23 cellular contexts compared by ENCODE assay signal in genomic region chr10:17703706-17704105, GRCh38. TPM values are rescaled to one million over a fixed set of nuclear protein-coding genes. Genes with fewer than 3 reads are reported as not detected.
"Had no signal": no experiment of that assay in that cellular context is flagged by ENCODE, and none has a peak within 500 bp of the region (broad histone marks: within the 10 kb centered on the region; RNA-seq: fewer than 3 reads in every experiment).

No MANE protein-coding gene starts in this region.

- H3K36me3 ChIP-seq: ovary, uterus had no signal

- H3K27ac ChIP-seq: epithelial cell of prostate, esophagus muscularis mucosa, heart right ventricle, neural progenitor cell, ovary, right atrium auricular region, sigmoid colon, suprapubic skin, thyroid gland, upper lobe of left lung, uterus had no signal

- H3K4me2 ChIP-seq: neural progenitor cell, smooth muscle cell had no signal

- H3K9me3 ChIP-seq: esophagus muscularis mucosa, heart right ventricle, ovary, right atrium auricular region, sigmoid colon, suprapubic skin, thyroid gland, upper lobe of left lung, uterus had no signal

- H3K27me3 ChIP-seq: esophagus muscularis mucosa, heart right ventricle, neural progenitor cell, ovary, right atrium auricular region, sigmoid colon, suprapubic skin, thyroid gland, upper lobe of left lung, uterus had no signal

- DNase-seq: effector memory CD8-positive, alpha-beta T cell; foreskin melanocyte; heart right ventricle; hypothalamus; mammary epithelial cell; natural killer cell; nucleus accumbens; ovary; sigmoid colon; stimulated activated CD4-positive, alpha-beta T cell treated with anti-CD3 and anti-CD28 coated beads, Interleukin-4, amount 100 ng/mL, for 1 hour; stimulated activated CD8-positive, alpha-beta memory T cell treated with anti-CD3 and anti-CD28 coated beads, Interleukin-4, amount 100 ng/mL, for 48 hours; stimulated activated naive CD8-positive, alpha-beta T cell treated with anti-CD3 and anti-CD28 coated beads, Interleukin-15, Interleukin-2, amounts not matched to agents 100 U/mL and 50 U/mL, for 24 hours; thyroid gland; upper lobe of left lung; uterus had no signal

- H3K4me1 ChIP-seq: esophagus muscularis mucosa, heart right ventricle, neural progenitor cell, right atrium auricular region, sigmoid colon, suprapubic skin, thyroid gland, upper lobe of left lung, uterus had no signal

- H2AFZ ChIP-seq: neural progenitor cell had no signal

- H3K4me3 ChIP-seq: esophagus muscularis mucosa, heart right ventricle, neural progenitor cell, ovary, right atrium auricular region, sigmoid colon, smooth muscle cell, suprapubic skin, thyroid gland, upper lobe of left lung, uterus had no signal

- H3K9ac ChIP-seq: neural progenitor cell had no signal

- ATAC-seq: effector memory CD8-positive, alpha-beta T cell; heart right ventricle; left lobe of liver; natural killer cell; stimulated activated effector memory CD8-positive, alpha-beta T cell treated with anti-CD3 and anti-CD28 coated beads, Interleukin-12 subunit alpha, Interleukin-12 subunit beta, amount 100 ng/mL, for 72 hours; stimulated activated naive CD8-positive, alpha-beta T cell treated with anti-CD3 and anti-CD28 coated beads, Interleukin-15, Interleukin-2, amounts not matched to agents 100 U/mL and 50 U/mL, for 24 hours had no signal

RNA-seq across cellular contexts. Expression of gene TMEM236, which starts 48.3 kb away (rescaled TPM):
- polyA plus RNA-seq: smooth muscle cell had no signal
